ENCODE assay signal across 8 cellular contexts in the genomic region with DNA sequence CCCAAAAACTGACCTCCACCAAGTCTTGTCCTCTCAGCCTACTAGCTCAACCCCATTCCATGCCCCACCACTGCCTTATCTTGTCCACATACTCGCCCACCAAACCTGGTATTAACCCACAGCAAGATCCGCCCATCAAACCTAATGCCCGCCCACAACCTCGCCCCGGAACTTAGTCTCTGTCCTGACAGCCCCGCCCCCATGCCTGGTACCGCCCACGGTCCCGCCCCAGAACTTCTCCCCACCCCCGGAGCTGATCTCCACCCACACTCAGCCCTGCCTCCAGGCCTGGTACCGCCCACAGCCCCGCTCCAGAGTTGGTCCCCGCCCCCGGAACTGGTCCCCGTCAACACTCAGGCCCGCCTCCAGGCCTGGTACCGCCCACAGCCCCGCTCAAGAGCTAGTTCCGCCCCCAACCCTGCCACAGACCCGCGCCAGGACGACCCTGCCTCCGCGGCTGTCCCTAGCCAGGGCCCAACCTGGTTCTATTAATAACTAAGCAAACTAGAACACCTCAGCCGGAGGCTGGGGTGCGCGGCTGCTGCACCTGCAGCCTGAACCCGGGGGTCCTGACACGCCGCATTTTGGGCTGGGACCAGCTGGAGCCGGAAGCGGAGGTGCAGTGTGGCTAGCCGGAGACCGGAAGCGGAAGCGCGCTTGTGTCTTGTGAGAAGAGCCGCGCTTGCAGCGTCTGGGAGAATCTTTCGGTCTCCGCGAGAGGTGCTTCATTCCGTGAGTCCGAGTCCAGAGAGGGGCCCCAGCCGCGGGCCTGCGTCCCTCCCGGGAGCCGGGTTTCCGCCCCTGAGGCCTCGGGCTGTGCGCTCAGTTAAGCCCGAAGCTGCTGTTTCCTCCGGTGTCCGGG. TPM values are rescaled to one million over a fixed set of nuclear protein-coding genes. Genes with fewer than 3 reads are reported as not detected.
A peak's percentile ranks its signal among the peaks of the same experiment; 100 is the strongest.
DNase-seq lines count a peak whose midpoint lies in the region; TF ChIP-seq lines count a peak whose summit lies in the region.

Gene ZNF557 (plus strand): TSS at position 662 of the 862 bp plus-strand sequence. CDS start 5,372 bp downstream, outside the sequence.

- peak within 1 kb of the TSS; percentile 96 for H3K4me3 Mint-ChIP-seq in HFFc6
- H3K4me3 Mint-ChIP-seq in activated naive CD4-positive, alpha-beta T cell treated with anti-CD3 and anti-CD28 coated beads, Interleukin-2, amount 10 ng/mL, durations not matched to agents 7 days and 5 days = peak within 1 kb of the TSS; percentile 93

- DNase-seq in GM04504 (ENCODE audit: low read depth) = peak; percentile 92
- peak; percentile 96 for DNase-seq in HFFc6
- peak; percentile 95 for DNase-seq in NB4 (ENCODE audit: low read depth)
- DNase-seq in SK-N-DZ (ENCODE audit: low spot score) = peak; percentile 92
- peak; percentile 99 for DNase-seq in activated naive CD4-positive, alpha-beta T cell treated with anti-CD3 and anti-CD28 coated beads, Interleukin-2, amount 10 ng/mL, durations not matched to agents 7 days and 5 days
- DNase-seq in germinal center (ENCODE audit: low spot score) = peak; percentile 98
- peak; percentile 90 for DNase-seq in non-pigmented ciliary epithelial cell (ENCODE audit: low read depth)
- peak; percentile 94 for DNase-seq in superior temporal gyrus (ENCODE audit: extremely low spot score)

- peaks cover 4% of the 10 kb centered on the region for H3K27me3 Mint-ChIP-seq in HFFc6 (ENCODE audit: insufficient read depth)
- no peaks in the 10 kb centered on the region for H3K27me3 Mint-ChIP-seq in activated naive CD4-positive, alpha-beta T cell treated with anti-CD3 and anti-CD28 coated beads, Interleukin-2, amount 10 ng/mL, durations not matched to agents 7 days and 5 days

- H3K9me3 Mint-ChIP-seq in HFFc6 = peaks cover 9% of the 10 kb centered on the region
- peaks cover 5% of the 10 kb centered on the region for H3K9me3 Mint-ChIP-seq in activated naive CD4-positive, alpha-beta T cell treated with anti-CD3 and anti-CD28 coated beads, Interleukin-2, amount 10 ng/mL, durations not matched to agents 7 days and 5 days

- H3K4me1 Mint-ChIP-seq in HFFc6 (ENCODE audit: low read depth) = peaks cover 20% of the 10 kb centered on the region
- peaks cover 23% of the 10 kb centered on the region for H3K4me1 Mint-ChIP-seq in activated naive CD4-positive, alpha-beta T cell treated with anti-CD3 and anti-CD28 coated beads, Interleukin-2, amount 10 ng/mL, durations not matched to agents 7 days and 5 days

- peaks cover 17% of the 10 kb centered on the region for H3K36me3 Mint-ChIP-seq in HFFc6 (ENCODE audit: low read depth)
- H3K36me3 Mint-ChIP-seq in activated naive CD4-positive, alpha-beta T cell treated with anti-CD3 and anti-CD28 coated beads, Interleukin-2, amount 10 ng/mL, durations not matched to agents 7 days and 5 days = peaks cover 30% of the 10 kb centered on the region

- H3K27ac Mint-ChIP-seq in HFFc6 = peak within 1 kb of the TSS; percentile 92
- peak within 1 kb of the TSS; percentile 95 for H3K27ac Mint-ChIP-seq in activated naive CD4-positive, alpha-beta T cell treated with anti-CD3 and anti-CD28 coated beads, Interleukin-2, amount 10 ng/mL, durations not matched to agents 7 days and 5 days

- CTCF ChIA-PET in activated naive CD4-positive, alpha-beta T cell treated with anti-CD3 and anti-CD28 coated beads, Interleukin-2, amount 10 ng/mL, durations not matched to agents 7 days and 5 days (lab: Charles Lee) = interaction anchor here (0.8 to 1.2 kb wide), 3 partner anchors 15 to 105 kb away, joined by 3 to 5 read pairs (median 3); no protein-coding TSS in a partner anchor

- TF ChIP-seq CTCF in HFFc6 (IDR thresholded peaks at IDR 0.05) (no peak), NB4 (IDR thresholded peaks at IDR 0.05; ENCODE audit: low read depth, low read length) (no peak)

- H3K4me3 ChIP-seq in NB4 (ENCODE audit: low read depth, low read length) = peak within 1 kb of the TSS; percentile 89

- TF ChIP-seq POLR2A in NB4 (IDR thresholded peaks at IDR 0.05; ENCODE audit: extremely low read depth, insufficient read length) = peak; percentile 55

RNA-seq across cellular contexts. Expression of gene ZNF557, which starts in this region (rescaled TPM):
- 1 to 10 TPM; 7.8 to 9.3 (median 8.7) TPM for total RNA-seq in HFFc6 (2021; fragmentation: NEBNext Ultra II Directional; extraction: Animal tissue kit (Norgen Biotek cat#: 25700))
- polyA plus RNA-seq in SK-N-DZ (2014; cell fraction: cytosol; rRNA removed) = 3.3 and 3.6 TPM in 2 replicates
- 5.5 and 6.1 TPM in 2 replicates for polyA plus RNA-seq in SK-N-DZ (2014; cell fraction: nucleus; rRNA removed)

Comparison
In these comparisons a context has a peak if more than half of its experiments do, and no peak if none do; other contexts are left out.
1. Peak in every context shown above with its lines: DNase-seq and H3K4me3 ChIP-seq.